Comparison of ENCODE assay signal across 10 cellular contexts in the genomic region with DNA sequence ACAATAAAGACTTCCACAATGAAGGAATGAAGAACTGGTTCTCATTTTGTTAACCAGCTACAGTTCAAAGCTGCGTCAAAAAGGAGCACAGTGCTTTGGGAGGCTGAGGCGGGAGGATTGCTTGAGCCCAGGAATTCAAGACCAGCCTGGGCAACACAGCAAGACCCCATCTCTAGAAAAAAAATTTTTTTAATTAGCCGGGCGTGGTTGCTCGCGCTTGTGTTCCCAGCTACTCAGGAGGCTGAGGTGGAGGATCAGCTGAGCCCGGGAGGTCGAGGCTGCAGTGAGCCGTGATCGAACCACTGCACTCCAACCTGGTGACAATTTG. TPM values are rescaled to one million over a fixed set of nuclear protein-coding genes. Genes with fewer than 3 reads are reported as not detected.
DNase-seq lines count a peak whose midpoint lies in the region; ATAC-seq and TF ChIP-seq lines count a peak whose summit lies in the region.
"Had no signal": no experiment of that assay in that cellular context is flagged by ENCODE, and none has a peak within 500 bp of the region (broad histone marks: within the 10 kb centered on the region; RNA-seq: fewer than 3 reads in every experiment).

No MANE protein-coding gene starts in this region.

- peaks cover 16% of the 10 kb centered on the region for H3K4me1 ChIP-seq in mammary epithelial cell (ENCODE audit: insufficient read depth, low read length)
- H3K4me1 ChIP-seq in muscle layer of duodenum (ENCODE audit: control insufficient read depth in 1 of 2, insufficient read depth in 2 of 2, low read length in 2 of 2): peaks cover 0 to 36% of the 10 kb centered on the region in 2 donors

- H2AFZ ChIP-seq in mammary epithelial cell (ENCODE audit: low read depth, low read length): peak overlapping the region; percentile 56

- no peak for DNase-seq in stimulated activated naive CD8-positive, alpha-beta T cell treated with anti-CD3 and anti-CD28 coated beads, Interleukin-15, Interleukin-2, amounts not matched to agents 100 U/mL and 50 U/mL, for 24 hours
- DNase-seq in mammary epithelial cell (no peak), WERI-Rb-1 (no peak), NK-92 (lab: John Stamatoyannopoulos, UW; ENCODE audit: unreplicated experiment) (no peak)
- DNase-seq: NCI-H2081 treated with DMSO at 0.1 percent for 48 hours had no signal

- H3K9me3 ChIP-seq in mammary epithelial cell (replicated peaks; ENCODE audit: insufficient read depth, low read length): no peaks in the 10 kb centered on the region
- H3K9me3 ChIP-seq in muscle layer of duodenum (ENCODE audit: control insufficient read depth in 1 of 2, low read length in 2 of 2): no peaks in the 10 kb centered on the region
- H3K9me3 ChIP-seq in WERI-Rb-1 (ENCODE audit: severe bottlenecking): no peaks in the 10 kb centered on the region

- BruUV-seq in mammary epithelial cell (replicated peaks; lab: Mats Ljungman, UMichigan): no TSS peak

- TF ChIP-seq CTCF in mammary epithelial cell (conservative IDR thresholded peaks at IDR 0.05 in 1 of 2, IDR thresholded peaks at IDR 0.05 in 1 of 2; ENCODE audit: extremely low read depth in 1 of 2, insufficient read depth in 1 of 2, low read depth in 1 of 2, low read length in 2 of 2) (no peak), WERI-Rb-1 (IDR thresholded peaks at IDR 0.05; ENCODE audit: low read depth, low read length) (no peak)

- H3K27ac Mint-ChIP-seq in stimulated activated naive CD8-positive, alpha-beta T cell treated with anti-CD3 and anti-CD28 coated beads, Interleukin-15, Interleukin-2, amounts not matched to agents 100 ng/mL and 50 ng/mL, for 24 hours: no peak overlapping the region

- H3K27me3 ChIP-seq in mammary epithelial cell (ENCODE audit: insufficient read depth, low read length) (peaks cover 47% of the 10 kb centered on the region), muscle layer of duodenum (ENCODE audit: low read depth, low read length) (peaks cover 26% of the 10 kb centered on the region), WERI-Rb-1 (ENCODE audit: insufficient read depth, low read depth, severe bottlenecking) (no peaks in the 10 kb centered on the region)

- WGBS in mammary epithelial cell (ENCODE audit: low coverage, missing lambda C conversion rate): 53% methylated on average over 10 of the region's 10 CpGs

- H3K36me3 Mint-ChIP-seq in stimulated activated naive CD8-positive, alpha-beta T cell treated with anti-CD3 and anti-CD28 coated beads, Interleukin-15, Interleukin-2, amounts not matched to agents 100 ng/mL and 50 ng/mL, for 24 hours (ENCODE audit: low read depth): no peaks in the 10 kb centered on the region

- H3K36me3 ChIP-seq in mammary epithelial cell (ENCODE audit: insufficient read depth, low read length) (no peaks in the 10 kb centered on the region), muscle layer of duodenum (ENCODE audit: control insufficient read depth in 1 of 2, insufficient read depth in 2 of 2, low read length in 2 of 2) (no peaks in the 10 kb centered on the region), WERI-Rb-1 (no peaks in the 10 kb centered on the region)

- H4K20me1 ChIP-seq in mammary epithelial cell (ENCODE audit: insufficient read depth, low read length): no peaks in the 10 kb centered on the region

- H3K9ac ChIP-seq in mammary epithelial cell (ENCODE audit: insufficient read depth, low read length): no peak overlapping the region

- no peaks in the 10 kb centered on the region for H3K9me3 Mint-ChIP-seq in stimulated activated naive CD8-positive, alpha-beta T cell treated with anti-CD3 and anti-CD28 coated beads, Interleukin-15, Interleukin-2, amounts not matched to agents 100 ng/mL and 50 ng/mL, for 24 hours

- intact Hi-C loops in mammary epithelial cell (cut with micrococcal nuclease): loop anchor here (1.0 kb wide), 1 partner anchor 132 kb away; no protein-coding TSS in a partner anchor

- peak overlapping the region; percentile 82 for H3K4me2 ChIP-seq in mammary epithelial cell (ENCODE audit: insufficient read depth, low read depth, low read length)

- H3K4me1 Mint-ChIP-seq in stimulated activated naive CD8-positive, alpha-beta T cell treated with anti-CD3 and anti-CD28 coated beads, Interleukin-15, Interleukin-2, amounts not matched to agents 100 ng/mL and 50 ng/mL, for 24 hours (ENCODE audit: low read depth): peaks cover 15% of the 10 kb centered on the region

- H3K27me3 Mint-ChIP-seq in stimulated activated naive CD8-positive, alpha-beta T cell treated with anti-CD3 and anti-CD28 coated beads, Interleukin-15, Interleukin-2, amounts not matched to agents 100 ng/mL and 50 ng/mL, for 24 hours: peaks cover 69% of the 10 kb centered on the region

- peak overlapping the region in 2 of 3 experiments; percentile 37 to 43 for H3K4me3 ChIP-seq in mammary epithelial cell (replicated peaks in 1 of 3; ENCODE audit: insufficient read depth in 1 of 3, low read depth in 2 of 3, low read length in 3 of 3)
- H3K4me3 ChIP-seq in muscle layer of duodenum (ENCODE audit: low read depth in 1 of 2, low read length in 2 of 2): peak overlapping the region; percentile 47 to 70
- no peak overlapping the region for H3K4me3 ChIP-seq in WERI-Rb-1 (ENCODE audit: low read depth, low read length)

- CTCF ChIA-PET in mammary epithelial cell (lab: Charles Lee; ENCODE audit: low non-redundant PET): interaction anchor here (0.6 to 0.7 kb wide), 6 partner anchors 48 to 898 kb away, joined by 3 to 12 read pairs (median 6); no protein-coding TSS in a partner anchor

- ATAC-seq in stimulated activated naive CD8-positive, alpha-beta T cell treated with anti-CD3 and anti-CD28 coated beads, Interleukin-15, Interleukin-2, amounts not matched to agents 100 U/mL and 50 U/mL, for 24 hours: no peak
- ATAC-seq in HG02759 (IDR thresholded peaks at IDR 0.05; ENCODE audit: unreplicated experiment) (no peak), HG03460 (IDR thresholded peaks at IDR 0.05; ENCODE audit: unreplicated experiment) (no peak)

- dilution Hi-C loops in mammary epithelial cell (cut with HindIII; ENCODE audit: low sequenced_read_pairs): loop anchor here (5.0 kb wide), 1 partner anchor 91 kb away; no protein-coding TSS in a partner anchor

- H3K4me3 Mint-ChIP-seq in stimulated activated naive CD8-positive, alpha-beta T cell treated with anti-CD3 and anti-CD28 coated beads, Interleukin-15, Interleukin-2, amounts not matched to agents 100 ng/mL and 50 ng/mL, for 24 hours: peak overlapping the region; percentile 71

- in situ Hi-C loops in mammary epithelial cell (cut with MboI; ENCODE audit: low sequenced_read_pairs in 2 of 2): no loop called here

- H3K27ac ChIP-seq in mammary epithelial cell (ENCODE audit: insufficient read depth, low read depth, low read length): no peak overlapping the region
- no peak overlapping the region for H3K27ac ChIP-seq in muscle layer of duodenum (ENCODE audit: low read length)
- H3K27ac ChIP-seq in WERI-Rb-1: no peak overlapping the region

- no peaks in the 10 kb centered on the region for H3K79me2 ChIP-seq in mammary epithelial cell (ENCODE audit: insufficient read depth, low read length)

RNA-seq across cellular contexts. Expression of a gene that starts 0.8 kb away (rescaled TPM):
- total RNA-seq in mammary epithelial cell: not detected
- polyA plus RNA-seq in mammary epithelial cell: not detected
- not detected for polyA minus RNA-seq in mammary epithelial cell
- total RNA-seq: T-helper 2 cell treated with Interferon-gamma antibody and Interleukin-4, amounts not matched to agents 100 ng/mL and 5 ng/mL, for 36 hours had no signal

RNA-seq across cellular contexts. Expression of a gene that starts 55.5 kb away (rescaled TPM):
- total RNA-seq in mammary epithelial cell: 1 to 10 TPM; 1.0 to 5.8 TPM
- 1.4 TPM for polyA plus RNA-seq in mammary epithelial cell
- polyA minus RNA-seq in mammary epithelial cell: 1.2 TPM
